ENCODE assay signal across 17 cellular contexts in genomic region chr17:57885148-57885915, GRCh38. TPM values are rescaled to one million over a fixed set of nuclear protein-coding genes. Genes with fewer than 3 reads are reported as not detected.
DNase-seq lines count a peak whose midpoint lies in the region; ATAC-seq, FAIRE-seq and TF ChIP-seq lines count a peak whose summit lies in the region.
"Had no signal": no experiment of that assay in that cellular context is flagged by ENCODE, and none has a peak within 500 bp of the region (broad histone marks: within the 10 kb centered on the region; RNA-seq: fewer than 3 reads in every experiment).

No MANE protein-coding gene starts in this region.

- H3K18ac ChIP-seq in neuronal stem cell (ENCODE audit: low read length) = no peak overlapping the region

- TF ChIP-seq CTCF in RWPE1 (conservative IDR thresholded peaks at IDR 0.05; ENCODE audit: low read depth) = no peak
- TF ChIP-seq CTCF in gastroesophageal sphincter (IDR thresholded peaks at IDR 0.05) = no peak
- TF ChIP-seq CTCF in SK-N-SH (IDR thresholded peaks at IDR 0.05) = no peak

- H3K4me2 ChIP-seq in neuronal stem cell (ENCODE audit: insufficient read depth, low read length, poor library complexity, severe bottlenecking) = no peak overlapping the region
- H3K4me2 ChIP-seq in SK-N-SH = no peak overlapping the region
- H3K4me2 ChIP-seq: A549, GM23338 had no signal

- no peak overlapping the region for H2AFZ ChIP-seq in neuronal stem cell (ENCODE audit: low read length)
- H2AFZ ChIP-seq in SK-N-SH (ENCODE audit: low read depth) = no peak overlapping the region
- H2AFZ ChIP-seq: GM23338 had no signal

- DNase-seq in RWPE1 (ENCODE audit: low spot score) (no peak), neuronal stem cell (ENCODE audit: low spot score) (no peak), NCI-H2171 (lab: John Stamatoyannopoulos, UW) (no peak), SK-N-SH (no peak), small intestine (no peak)
- DNase-seq in activated naive CD4-positive, alpha-beta T cell treated with Interleukin-2 at 50 U/mL for 16 hours = no peak
- DNase-seq: BE2C; Caco-2; CD8-positive, alpha-beta T cell; DMS53; KBM-7 had no signal

- H2BK5ac ChIP-seq in neuronal stem cell (ENCODE audit: low read length) = no peak overlapping the region

- peaks cover 71% of the 10 kb centered on the region for H3K79me2 ChIP-seq in SK-N-SH (ENCODE audit: insufficient read depth)

- POLR2A ChIA-PET in RWPE1 (lab: Yijun Ruan, JAX; ENCODE audit: low non-redundant PET) = no interaction called here
- POLR2A ChIA-PET in SK-N-SH (lab: Yijun Ruan, JAX) = no interaction called here

- no peaks in the 10 kb centered on the region for H3K9me2 ChIP-seq in SK-N-SH

- TF ChIP-seq RAD21 in SK-N-SH (IDR thresholded peaks at IDR 0.05; ENCODE audit: low read length) = no peak

- H3F3A ChIP-seq in SK-N-SH (replicated peaks; ENCODE audit: insufficient read depth) = peaks cover 24% of the 10 kb centered on the region

- H2AK5ac ChIP-seq in neuronal stem cell (ENCODE audit: low read depth, low read length) = peak overlapping the region; percentile 32

- H3K36me3 ChIP-seq in gastroesophageal sphincter (peaks cover 0 to 33% of the 10 kb centered on the region in 2 donors), neuronal stem cell (replicated peaks in 1 of 2; ENCODE audit: control insufficient read depth in 2 of 2, insufficient read depth in 2 of 2, low read length in 2 of 2) (peaks cover 9 to 56% of the 10 kb centered on the region in 2 donors), SK-N-SH (replicated peaks in 1 of 2; ENCODE audit: control insufficient read depth in 1 of 2, insufficient read depth in 2 of 2, low read length in 1 of 2) (peaks cover 12 to 13% of the 10 kb centered on the region in 2 experiments), small intestine (ENCODE audit: control insufficient read depth in 2 of 2, insufficient read depth in 2 of 2, low read length in 2 of 2) (no peaks in the 10 kb centered on the region)
- H3K36me3 ChIP-seq: BE2C had no signal

- H3K23ac ChIP-seq in neuronal stem cell (ENCODE audit: low read depth, low read length, poor library complexity) = peak overlapping the region; percentile 52

- no peak for TF ChIP-seq POLR2A in gastroesophageal sphincter (IDR thresholded peaks at IDR 0.05)

- 80 to 100% methylated on average over 1 to 2 of the region's 67 CpGs for WGBS in gastroesophageal sphincter (ENCODE audit: low coverage in 1 of 2), 2 donors
- no CpG with 5 or more reads among the region's 67 CpGs for WGBS in neuronal stem cell (ENCODE audit: extremely low coverage in 2 of 2, insufficient read length in 2 of 2, insufficient replicate concordance in 1 of 2), 2 donors
- WGBS in SK-N-SH (ENCODE audit: low lambda C conversion rate) = 96% methylated on average over 66 of the region's 67 CpGs
- 77 to 89% (median 77%) methylated on average over 55 to 67 of the region's 67 CpGs for WGBS in small intestine, 3 donors

- H3K9me3 ChIP-seq in gastroesophageal sphincter = no peaks in the 10 kb centered on the region
- H3K9me3 ChIP-seq in neuronal stem cell (replicated peaks in 1 of 2; ENCODE audit: control insufficient read depth in 2 of 2, insufficient read depth in 1 of 2, low read depth in 1 of 2, low read length in 2 of 2) = peaks cover 2 to 16% of the 10 kb centered on the region in 2 donors
- H3K9me3 ChIP-seq in SK-N-SH = no peaks in the 10 kb centered on the region
- H3K9me3 ChIP-seq in small intestine (ENCODE audit: control insufficient read depth, low read depth) = no peaks in the 10 kb centered on the region
- H3K9me3 ChIP-seq: A549, BE2C, Caco-2, HAP-1 had no signal

- H3K9ac ChIP-seq in neuronal stem cell (ENCODE audit: low read depth, low read length, poor library complexity) (no peak overlapping the region), SK-N-SH (no peak overlapping the region)

- H3K27ac ChIP-seq in RWPE1 = peak overlapping the region; percentile 19; the same call in 1 of the 2 replicates
- peak overlapping the region in 3 of 4 donors; percentile 43 to 99 (median 63) for H3K27ac ChIP-seq in gastroesophageal sphincter
- H3K27ac ChIP-seq in neuronal stem cell (replicated peaks; ENCODE audit: low read length) = no peak overlapping the region
- no peak overlapping the region for H3K27ac ChIP-seq in SK-N-SH (ENCODE audit: low read depth in 2 of 2, low read length in 1 of 2)
- H3K27ac ChIP-seq in small intestine (ENCODE audit: low read depth in 1 of 2, low read length in 1 of 2) = no peak overlapping the region
- H3K27ac ChIP-seq: C4-2B had no signal

- H4K91ac ChIP-seq in neuronal stem cell (ENCODE audit: low read depth, low read length, poor library complexity) = no peak overlapping the region

- H2BK120ac ChIP-seq in neuronal stem cell (ENCODE audit: low read depth, low read length) = no peak overlapping the region

- ATAC-seq in gastroesophageal sphincter = no peak
- ATAC-seq: A549; CD8-positive, alpha-beta T cell; GM23338 had no signal

- H3K4me3 ChIP-seq in gastroesophageal sphincter (no peak overlapping the region), neuronal stem cell (ENCODE audit: low read length in 2 of 2) (no peak overlapping the region), SK-N-SH (ENCODE audit: low read depth in 2 of 2, low read length in 1 of 2) (no peak overlapping the region), small intestine (ENCODE audit: low read depth in 1 of 2, low read length in 2 of 2) (no peak overlapping the region)
- H3K4me3 ChIP-seq: A549, GM23338, HAP-1 had no signal

- H3K4ac ChIP-seq in neuronal stem cell (ENCODE audit: low read length) = no peak overlapping the region

- peaks cover 8 to 59% (median 41%) of the 10 kb centered on the region in 3 donors for H3K4me1 ChIP-seq in gastroesophageal sphincter
- peaks cover 6 to 7% of the 10 kb centered on the region in 2 donors for H3K4me1 ChIP-seq in neuronal stem cell (ENCODE audit: control insufficient read depth in 2 of 2, insufficient read depth in 1 of 2, low read depth in 1 of 2, low read length in 2 of 2)
- H3K4me1 ChIP-seq in SK-N-SH (ENCODE audit: control insufficient read depth in 1 of 2, insufficient read depth in 2 of 2, low read depth in 1 of 2, low read length in 1 of 2) = peaks cover 27 to 35% of the 10 kb centered on the region in 2 experiments
- peaks cover 3 to 12% of the 10 kb centered on the region in 2 donors for H3K4me1 ChIP-seq in small intestine (ENCODE audit: control insufficient read depth in 2 of 2, insufficient read depth in 1 of 2, low read depth in 1 of 2, low read length in 1 of 2)
- H3K4me1 ChIP-seq: HAP-1 had no signal

- no peak overlapping the region for H2BK12ac ChIP-seq in neuronal stem cell (ENCODE audit: low read length)

- H4K20me1 ChIP-seq in SK-N-SH (ENCODE audit: insufficient read depth) = no peaks in the 10 kb centered on the region

- H4K8ac ChIP-seq in neuronal stem cell (ENCODE audit: low read depth, low read length) = no peak overlapping the region

- no peak overlapping the region for H2BK15ac ChIP-seq in neuronal stem cell (ENCODE audit: low read length)

- TF ChIP-seq EP300 in gastroesophageal sphincter (IDR thresholded peaks at IDR 0.05) (no peak), SK-N-SH (IDR thresholded peaks at IDR 0.05; ENCODE audit: borderline replicate concordance in 1 of 2, low read depth in 1 of 2, low read length in 1 of 2) (no peak)

- no peak for FAIRE-seq in small intestine (lab: Jason Lieb, UNC)
- FAIRE-seq: A549, GM18507 had no signal

- H3K14ac ChIP-seq in neuronal stem cell (ENCODE audit: low read length) = no peak overlapping the region

- H3K27me3 ChIP-seq in gastroesophageal sphincter (no peaks in the 10 kb centered on the region), neuronal stem cell (ENCODE audit: control insufficient read depth in 3 of 3, insufficient read depth in 3 of 3, low read depth in 1 of 3, low read length in 3 of 3) (no peaks in the 10 kb centered on the region), SK-N-SH (ENCODE audit: insufficient read depth) (no peaks in the 10 kb centered on the region), small intestine (ENCODE audit: control insufficient read depth in 2 of 2, insufficient read depth in 2 of 2, low read length in 2 of 2) (no peaks in the 10 kb centered on the region)
- H3K27me3 ChIP-seq: BE2C had no signal

- CTCF ChIA-PET in RWPE1 (lab: Yijun Ruan, JAX) = interaction anchor here (0.7 kb wide), 1 partner anchor 25 kb away, joined by 3 read pairs; no protein-coding TSS in a partner anchor
- CTCF ChIA-PET in SK-N-SH (lab: Yijun Ruan, JAX) = interaction anchor here (1.0 to 2.1 kb wide), 5 partner anchors 14 to 117 kb away, joined by 3 to 5 read pairs (median 4); no protein-coding TSS in a partner anchor

- H3K79me1 ChIP-seq in neuronal stem cell (ENCODE audit: low read depth, low read length) = no peaks in the 10 kb centered on the region

TF ChIP-seq in SK-N-SH, 30 proteins besides CTCF, POLR2A, EP300 and RAD21 (continues in another document):
- TF ChIP-seq EZH2phosphoT487 (IDR thresholded peaks at IDR 0.05; ENCODE audit: borderline replicate concordance, low read depth) (no peak), GATA2 (CRISPR knock-in tag; IDR thresholded peaks at IDR 0.05) (no peak), USF1 (IDR thresholded peaks at IDR 0.05; ENCODE audit: borderline replicate concordance, low read depth) (no peak), SIN3A (IDR thresholded peaks at IDR 0.05; ENCODE audit: borderline replicate concordance, low read depth, low read length) (no peak), RFX5 (IDR thresholded peaks at IDR 0.05; ENCODE audit: low read length) (no peak), FOSL2 (IDR thresholded peaks at IDR 0.05; ENCODE audit: borderline replicate concordance, low read depth) (no peak), NFIC (IDR thresholded peaks at IDR 0.05; ENCODE audit: borderline replicate concordance) (no peak), ELF1 (IDR thresholded peaks at IDR 0.05) (no peak), MEF2A (IDR thresholded peaks at IDR 0.05; ENCODE audit: borderline replicate concordance, low read depth) (no peak)

RNA-seq across cellular contexts. Expression of gene MRPS23, which starts 35.5 kb away (rescaled TPM):
- 10 to 100 TPM; 23.0 to 24.8 (median 24.5) TPM for total RNA-seq in gastroesophageal sphincter
- 21.6 TPM for polyA plus RNA-seq in neuronal stem cell (2013, experiment 1 of 2)
- 19.9 TPM for polyA plus RNA-seq in neuronal stem cell (2013, experiment 2 of 2)
- polyA plus RNA-seq in SK-N-SH (2012; rRNA removed) = 105 and 108 TPM in 2 replicates
- polyA plus RNA-seq in SK-N-SH (2012; cell fraction: cytosol; rRNA removed) = 115 and 118 TPM in 2 replicates
- 37.9 and 51.5 TPM in 2 replicates for polyA plus RNA-seq in SK-N-SH (2012; cell fraction: nucleus; rRNA removed)
- 10 to 100 TPM; 15.4 to 49.8 (median 15.9) TPM for polyA plus RNA-seq in small intestine

Comparison
In these comparisons a context has a peak if more than half of its experiments do, and no peak if none do; other contexts are left out.
1. H3K27ac ChIP-seq: peak in RWPE1 (single experiment) and gastroesophageal sphincter (3 of 4); none in neuronal stem cell (single experiment), SK-N-SH (0 of 2) and small intestine (0 of 2).